In genomic region chr18:13544953-13545352, GRCh38 we compare ENCODE assay signal across 21 cellular contexts.
DNase-seq lines count a peak whose midpoint lies in the region; ATAC-seq, FAIRE-seq and TF ChIP-seq lines count a peak whose summit lies in the region.
"Had no signal": no experiment of that assay in that cellular context is flagged by ENCODE, and none has a peak within 500 bp of the region (broad histone marks: within the 10 kb centered on the region; RNA-seq: fewer than 3 reads in every experiment).

No MANE protein-coding gene starts in this region.

- H3K4me1 Mint-ChIP-seq in chondrocyte (ENCODE audit: low read depth), result peaks cover 56% of the 10 kb centered on the region
- peaks cover 25 to 35% of the 10 kb centered on the region in 2 donors for H3K4me1 Mint-ChIP-seq in stimulated activated naive B cell treated with anti-CD40 and anti-IgM and Interleukin-4, amounts not matched to agents 10 μg/mL and 1 μg/mL and 100 μg/mL, for 72 hours

- no peaks in the 10 kb centered on the region for H3K27me3 Mint-ChIP-seq in chondrocyte (ENCODE audit: low read depth)
- no peaks in the 10 kb centered on the region for H3K27me3 Mint-ChIP-seq in stimulated activated naive B cell treated with anti-CD40 and anti-IgM and Interleukin-4, amounts not matched to agents 10 μg/mL and 1 μg/mL and 100 μg/mL, for 72 hours
- H3K27me3 Mint-ChIP-seq: CD4-positive, alpha-beta T cell had no signal

- no peak overlapping the region for H3K27ac Mint-ChIP-seq in chondrocyte (ENCODE audit: unreplicated experiment)
- H3K27ac Mint-ChIP-seq in stimulated activated naive B cell treated with anti-CD40 and anti-IgM and Interleukin-4, amounts not matched to agents 10 μg/mL and 1 μg/mL and 100 μg/mL, for 72 hours, result no peak overlapping the region
- H3K27ac Mint-ChIP-seq: CD4-positive, alpha-beta T cell had no signal

- peaks cover 43% of the 10 kb centered on the region for H3K4me1 ChIP-seq in vagina

- no peaks in the 10 kb centered on the region for H3K36me3 ChIP-seq in vagina

- no peak overlapping the region for H3K4me3 ChIP-seq in vagina
- H3K4me3 ChIP-seq: A549, GM23248 had no signal

- intact Hi-C loops in vagina (cut with DNase I), result loop anchor here (10.0 kb wide), 1 partner anchor 70 kb away; no protein-coding TSS in a partner anchor

- H3K27ac ChIP-seq in vagina, result no peak overlapping the region
- H3K27ac ChIP-seq: 22Rv1, A549, C4-2B, GM23248 had no signal

- TF ChIP-seq CTCF in chondrocyte (IDR thresholded peaks at IDR 0.05) (no peak), vagina (IDR thresholded peaks at IDR 0.05) (no peak), D721Med (IDR thresholded peaks at IDR 0.05; ENCODE audit: insufficient read depth, missing control alignments) (no peak)

- peaks cover 5% of the 10 kb centered on the region for H3K36me3 Mint-ChIP-seq in chondrocyte (ENCODE audit: low read depth)
- peaks cover 11 to 34% of the 10 kb centered on the region in 2 donors for H3K36me3 Mint-ChIP-seq in stimulated activated naive B cell treated with anti-CD40 and anti-IgM and Interleukin-4, amounts not matched to agents 10 μg/mL and 1 μg/mL and 100 μg/mL, for 72 hours

- no peaks in the 10 kb centered on the region for H3K9me3 Mint-ChIP-seq in chondrocyte (ENCODE audit: low read depth)
- H3K9me3 Mint-ChIP-seq in stimulated activated naive B cell treated with anti-CD40 and anti-IgM and Interleukin-4, amounts not matched to agents 10 μg/mL and 1 μg/mL and 100 μg/mL, for 72 hours, result peaks cover 4 to 7% of the 10 kb centered on the region in 2 donors
- H3K9me3 Mint-ChIP-seq: CD4-positive, alpha-beta T cell had no signal

- no peaks in the 10 kb centered on the region for H3K9me3 ChIP-seq in vagina
- H3K9me3 ChIP-seq: A549 had no signal

- no peak for FAIRE-seq in D721Med (lab: Jason Lieb, UNC)
- FAIRE-seq: A549, GM12892, GM18507, H54 had no signal

- peak; percentile 11 for DNase-seq in activated CD8-positive, alpha-beta memory T cell treated with anti-CD3 and anti-CD28 coated beads for 24 hours
- no peak for DNase-seq in activated CD8-positive, alpha-beta memory T cell treated with anti-CD3 and anti-CD28 coated beads, Interleukin-2, amount 50 U/mL, for 4 hours
- DNase-seq in chondrocyte (ENCODE audit: low spot score) (peak; percentile 29), islet precursor cell (peak; percentile 26), vagina (ENCODE audit: extremely low spot score in 2 of 2) (peak; percentile 40 to 44), D721Med (ENCODE audit: insufficient read length, low spot score) (no peak)
- DNase-seq in stimulated activated naive B cell treated with anti-CD40 and anti-IgM and Interleukin-4, amounts not matched to agents 10 μg/mL and 1 μg/mL and 100 μg/mL, for 72 hours, result no peak
- DNase-seq: AML-193, Caco-2, DMS153, DMS79, GDM1, GM23248, HCEC 1CT had no signal

- no peaks in the 10 kb centered on the region for H3K27me3 ChIP-seq in vagina

- H3K4me3 Mint-ChIP-seq in chondrocyte (ENCODE audit: unreplicated experiment), result no peak overlapping the region
- no peak overlapping the region for H3K4me3 Mint-ChIP-seq in stimulated activated naive B cell treated with anti-CD40 and anti-IgM and Interleukin-4, amounts not matched to agents 10 μg/mL and 1 μg/mL and 100 μg/mL, for 72 hours
- H3K4me3 Mint-ChIP-seq: CD4-positive, alpha-beta T cell had no signal

- no peak for ATAC-seq in stimulated activated naive B cell treated with anti-CD40 and anti-IgM and Interleukin-4, amounts not matched to agents 10 μg/mL and 1 μg/mL and 100 μg/mL, for 72 hours (replicated peaks)
- ATAC-seq: A549 had no signal

- no peak for TF ChIP-seq POLR2A in vagina (IDR thresholded peaks at IDR 0.05)

Comparison
In these comparisons a context has a peak if more than half of its experiments do, and no peak if none do; other contexts are left out.
1. DNase-seq: peak in activated CD8-positive, alpha-beta memory T cell treated with anti-CD3 and anti-CD28 coated beads for 24 hours (single experiment), chondrocyte (single experiment), islet precursor cell (single experiment) and vagina (2 of 2); none in activated CD8-positive, alpha-beta memory T cell treated with anti-CD3 and anti-CD28 coated beads, Interleukin-2, amount 50 U/mL, for 4 hours (single experiment), stimulated activated naive B cell treated with anti-CD40 and anti-IgM and Interleukin-4, amounts not matched to agents 10 μg/mL and 1 μg/mL and 100 μg/mL, for 72 hours (single experiment) and D721Med (single experiment).